ENCODE assay signal across 10 cellular contexts in genomic region chr3:27166888-27167287, GRCh38.
DNase-seq lines count a peak whose midpoint lies in the region; ATAC-seq, FAIRE-seq and TF ChIP-seq lines count a peak whose summit lies in the region.
"Had no signal": no experiment of that assay in that cellular context is flagged by ENCODE, and none has a peak within 500 bp of the region (broad histone marks: within the 10 kb centered on the region; RNA-seq: fewer than 3 reads in every experiment).

No MANE protein-coding gene starts in this region.

- H3K9me1 ChIP-seq in K562 (ENCODE audit: control insufficient read depth, insufficient read depth, low read length): no peaks in the 10 kb centered on the region

- in situ Hi-C loops in K562 (cut with MboI): no loop called here

- peak; percentile 98 for DNase-seq in AG09319 (ENCODE audit: extremely low read depth, low read depth)
- peak; percentile 99 for DNase-seq in LHCN-M2 (ENCODE audit: low read depth)
- no peak for DNase-seq in K562 (ENCODE audit: extremely low read depth in 1 of 4, low spot score in 3 of 4)
- DNase-seq in kidney tubule cell (ENCODE audit: low spot score): peak; percentile 91
- no peak for DNase-seq in left ventricle myocardium inferior
- no peak for DNase-seq in coronary artery (ENCODE audit: low spot score)
- DNase-seq: naive thymus-derived CD4-positive, alpha-beta T cell; NCI-H1048 had no signal

- H3K9ac ChIP-seq in K562 (ENCODE audit: insufficient read depth in 1 of 2, low read depth in 2 of 2, low read length in 2 of 2): no peak overlapping the region

- H4K20me1 ChIP-seq in K562 (replicated peaks; ENCODE audit: control insufficient read depth, insufficient read depth, low read length): no peaks in the 10 kb centered on the region

- no peaks in the 10 kb centered on the region for H3K79me2 ChIP-seq in K562 (ENCODE audit: control insufficient read depth, insufficient read depth, low read length)

- H3K4me1 ChIP-seq in K562 (replicated peaks in 1 of 2; ENCODE audit: control insufficient read depth in 2 of 2, insufficient read depth in 2 of 2, low read length in 2 of 2) (no peaks in the 10 kb centered on the region), left ventricle myocardium inferior (peaks cover 5% of the 10 kb centered on the region)

- H3K36me3 ChIP-seq in K562 (ENCODE audit: control insufficient read depth, insufficient read depth, low read length) (no peaks in the 10 kb centered on the region), left ventricle myocardium inferior (no peaks in the 10 kb centered on the region)

- no peak overlapping the region for H2AFZ ChIP-seq in K562 (ENCODE audit: low read depth, low read length)

- TF ChIP-seq EP300 in K562 (IDR thresholded peaks at IDR 0.05; ENCODE audit: low read length): no peak

- CTCF ChIA-PET in K562 (lab: Yijun Ruan, JAX; ENCODE audit: low intra/inter-chr PET ratio): no interaction called here

- no peaks in the 10 kb centered on the region; the same call in 1 of the 2 replicates for H3K9me3 ChIP-seq in K562 (replicated peaks; ENCODE audit: control insufficient read depth, insufficient read depth, low read depth, low read length)
- no peaks in the 10 kb centered on the region for H3K9me3 ChIP-seq in left ventricle myocardium inferior (replicated peaks)

- intact Hi-C loops in K562 (cut with micrococcal nuclease): no loop called here
- intact Hi-C loops in left ventricle myocardium inferior (cut with micrococcal nuclease): no loop called here

- POLR2A ChIA-PET in K562 (lab: Yijun Ruan, JAX): no interaction called here

- no peak for FAIRE-seq in K562 (lab: Jason Lieb, UNC)

- WGBS in K562 (ENCODE audit: insufficient coverage, low coverage, missing lambda C conversion rate): 0% methylated on average over 3 of the region's 3 CpGs

- H3K27me3 ChIP-seq in K562 (ENCODE audit: control insufficient read depth in 2 of 2, insufficient read depth in 2 of 2, low read length in 2 of 2) (no peaks in the 10 kb centered on the region), left ventricle myocardium inferior (ENCODE audit: low read depth) (no peaks in the 10 kb centered on the region)

- no peak for TF ChIP-seq RAD21 in K562 (CRISPR knock-in tag; conservative IDR thresholded peaks at IDR 0.05 in 1 of 2, IDR thresholded peaks at IDR 0.05 in 1 of 2)

- no TSS peak for BruUV-seq in K562 (replicated peaks; lab: Mats Ljungman, UMichigan)

- H3K4me3 ChIP-seq in K562 (no peak overlapping the region), left ventricle myocardium inferior (no peak overlapping the region), coronary artery (no peak overlapping the region)

- H3K27ac ChIP-seq in K562 (ENCODE audit: extremely low read depth, low read depth, low read length): no peak overlapping the region
- H3K27ac ChIP-seq in left ventricle myocardium inferior (replicated peaks): no peak overlapping the region
- H3K27ac ChIP-seq in coronary artery: no peak overlapping the region

- no peak overlapping the region for H3K4me2 ChIP-seq in K562 (ENCODE audit: insufficient read depth, low read length)

- no peak for TF ChIP-seq CTCF in AG09319 (IDR thresholded peaks at IDR 0.05; ENCODE audit: low read depth, low read length)
- TF ChIP-seq CTCF in K562 (IDR thresholded peaks at IDR 0.05 in 2 of 3, conservative IDR thresholded peaks at IDR 0.05 in 1 of 3; ENCODE audit: insufficient read depth in 2 of 3, low read depth in 1 of 3, low read length in 3 of 3): no peak
- no peak for TF ChIP-seq CTCF in left ventricle myocardium inferior (IDR thresholded peaks at IDR 0.05; ENCODE audit: borderline replicate concordance)
- no peak for TF ChIP-seq CTCF in coronary artery (IDR thresholded peaks at IDR 0.05)

- TF ChIP-seq POLR2A in K562 (conservative IDR thresholded peaks at IDR 0.05): no peak

- ATAC-seq in K562: no peak
- no peak for ATAC-seq in HG03469 (IDR thresholded peaks at IDR 0.05; ENCODE audit: unreplicated experiment)
- no peak for ATAC-seq in HG03378 (IDR thresholded peaks at IDR 0.05; ENCODE audit: unreplicated experiment)
- ATAC-seq: naive thymus-derived CD4-positive, alpha-beta T cell had no signal

TF ChIP-seq in K562, 482 proteins besides CTCF, POLR2A, EP300 and RAD21:
- 0 out of 2 replicates have a peak, but pooled peaks have one; percentile 5 for TF ChIP-seq RFX1 (IDR thresholded peaks at IDR 0.05)
- no peak for TF ChIP-seq ZBTB9 (CRISPR knock-in tag; IDR thresholded peaks at IDR 0.05)

Comparison
In these comparisons a context has a peak if more than half of its experiments do, and no peak if none do; other contexts are left out.
1. DNase-seq: peak in AG09319 (single experiment), LHCN-M2 (single experiment) and kidney tubule cell (single experiment); none in K562 (0 of 4), left ventricle myocardium inferior (single experiment) and coronary artery (single experiment).